Comparison of ENCODE assay signal across 8 cellular contexts in genomic region chrX:130091976-130092522, GRCh38. TPM values are rescaled to one million over a fixed set of nuclear protein-coding genes. Genes with fewer than 3 reads are reported as not detected.
A peak's percentile ranks its signal among the peaks of the same experiment; 100 is the strongest.
DNase-seq lines count a peak whose midpoint lies in the region; ATAC-seq and TF ChIP-seq lines count a peak whose summit lies in the region.

No MANE protein-coding gene starts in this region.

- H3K79me2 ChIP-seq in OCI-LY1 (ENCODE audit: insufficient read depth, low read length), result no peaks in the 10 kb centered on the region

- peak; percentile 18; the same call in 1 of the 2 replicates for TF ChIP-seq CTCF in OCI-LY1 (IDR thresholded peaks at IDR 0.05; ENCODE audit: low read length)
- TF ChIP-seq CTCF in HFFc6 (IDR thresholded peaks at IDR 0.05), result no peak

- H3K9me2 ChIP-seq in OCI-LY1 (ENCODE audit: low read depth, low read length), result no peaks in the 10 kb centered on the region

- no peaks in the 10 kb centered on the region for H3K36me3 ChIP-seq in OCI-LY1 (ENCODE audit: insufficient read depth, low read length)

- ATAC-seq in GM18870 (IDR thresholded peaks at IDR 0.05; ENCODE audit: unreplicated experiment) (peak; percentile 95), HG02943 (IDR thresholded peaks at IDR 0.05; ENCODE audit: low read depth, unreplicated experiment) (peak; percentile 97), memory B cell (ENCODE audit: low read depth) (peak; percentile 94)

- H3K4me3 ChIP-seq in OCI-LY1 (ENCODE audit: low read depth, low read length, poor library complexity, severe bottlenecking), result peak overlapping the region; percentile 51

- H3K27me3 Mint-ChIP-seq in memory B cell (no peaks in the 10 kb centered on the region), HFFc6 (ENCODE audit: insufficient read depth) (no peaks in the 10 kb centered on the region)
- no peaks in the 10 kb centered on the region for H3K27me3 Mint-ChIP-seq in stimulated activated naive CD8-positive, alpha-beta T cell treated with anti-CD3 and anti-CD28 coated beads, Interleukin-15, Interleukin-2, amounts not matched to agents 100 ng/mL and 50 ng/mL, for 24 hours

- H3F3A ChIP-seq in OCI-LY1 (ENCODE audit: insufficient read depth, low read length), result no peaks in the 10 kb centered on the region

- DNase-seq in activated T-helper 1 cell treated with Interleukin-2 at 50 U/mL for 16 hours (ENCODE audit: low read depth), result peak; percentile 85
- peak; percentile 58 to 70 for DNase-seq in memory B cell (ENCODE audit: low spot score in 2 of 2)
- no peak for DNase-seq in islet precursor cell
- DNase-seq in HFFc6, result no peak

- H3K4me1 ChIP-seq in OCI-LY1 (ENCODE audit: insufficient read depth, low read length, severe bottlenecking), result peaks cover 46% of the 10 kb centered on the region

- H3K36me3 Mint-ChIP-seq in memory B cell (peaks cover 3% of the 10 kb centered on the region), HFFc6 (ENCODE audit: low read depth) (no peaks in the 10 kb centered on the region)
- H3K36me3 Mint-ChIP-seq in stimulated activated naive CD8-positive, alpha-beta T cell treated with anti-CD3 and anti-CD28 coated beads, Interleukin-15, Interleukin-2, amounts not matched to agents 100 ng/mL and 50 ng/mL, for 24 hours (ENCODE audit: low read depth), result no peaks in the 10 kb centered on the region

- peak overlapping the region; percentile 89 for H3K27ac ChIP-seq in OCI-LY1 (ENCODE audit: low read depth, low read length, poor library complexity, severe bottlenecking)

- H3K4me3 Mint-ChIP-seq in memory B cell (peak overlapping the region; percentile 88), HFFc6 (no peak overlapping the region)
- H3K4me3 Mint-ChIP-seq in stimulated activated naive CD8-positive, alpha-beta T cell treated with anti-CD3 and anti-CD28 coated beads, Interleukin-15, Interleukin-2, amounts not matched to agents 100 ng/mL and 50 ng/mL, for 24 hours, result peak overlapping the region; percentile 87

- peak overlapping the region; percentile 66 for H3K4me2 ChIP-seq in OCI-LY1 (ENCODE audit: low read length)

- no peaks in the 10 kb centered on the region for H3K27me3 ChIP-seq in OCI-LY1 (ENCODE audit: insufficient read depth, low read length)

- no peaks in the 10 kb centered on the region for H3K9me3 ChIP-seq in OCI-LY1 (ENCODE audit: low read length)

- peaks cover 19% of the 10 kb centered on the region for H3K4me1 Mint-ChIP-seq in memory B cell
- peaks cover 72% of the 10 kb centered on the region for H3K4me1 Mint-ChIP-seq in stimulated activated naive CD8-positive, alpha-beta T cell treated with anti-CD3 and anti-CD28 coated beads, Interleukin-15, Interleukin-2, amounts not matched to agents 100 ng/mL and 50 ng/mL, for 24 hours (ENCODE audit: low read depth)
- H3K4me1 Mint-ChIP-seq in HFFc6 (ENCODE audit: low read depth), result peaks cover 10% of the 10 kb centered on the region

- H3K9ac ChIP-seq in OCI-LY1 (ENCODE audit: low read length), result peak overlapping the region; percentile 58; the same call in 1 of the 2 replicates

- H4K20me1 ChIP-seq in OCI-LY1 (ENCODE audit: insufficient read depth, low read length), result no peaks in the 10 kb centered on the region

- H3K27ac Mint-ChIP-seq in memory B cell (peak overlapping the region; percentile 87), HFFc6 (no peak overlapping the region)
- peak overlapping the region; percentile 95 for H3K27ac Mint-ChIP-seq in stimulated activated naive CD8-positive, alpha-beta T cell treated with anti-CD3 and anti-CD28 coated beads, Interleukin-15, Interleukin-2, amounts not matched to agents 100 ng/mL and 50 ng/mL, for 24 hours

- H3K9me3 Mint-ChIP-seq in memory B cell (no peaks in the 10 kb centered on the region), HFFc6 (no peaks in the 10 kb centered on the region)
- no peaks in the 10 kb centered on the region for H3K9me3 Mint-ChIP-seq in stimulated activated naive CD8-positive, alpha-beta T cell treated with anti-CD3 and anti-CD28 coated beads, Interleukin-15, Interleukin-2, amounts not matched to agents 100 ng/mL and 50 ng/mL, for 24 hours

- no peak overlapping the region for H2AFZ ChIP-seq in OCI-LY1 (ENCODE audit: low read length)

RNA-seq across cellular contexts. Expression of gene ELF4, which starts 18.2 kb away (rescaled TPM):
- total RNA-seq in HFFc6 (2021; fragmentation: NEBNext Ultra II Directional; extraction: Animal tissue kit (Norgen Biotek cat#: 25700)), result 10 to 100 TPM; 21.9 to 35.9 (median 31.4) TPM

Comparison
In these comparisons a context has a peak if more than half of its experiments do, and no peak if none do; other contexts are left out.
1. DNase-seq: peak in activated T-helper 1 cell treated with Interleukin-2 at 50 U/mL for 16 hours (single experiment) and memory B cell (2 of 2); none in islet precursor cell (single experiment) and HFFc6 (single experiment).
2. Peak in every context shown above with its lines, with median percentiles within 50 percentile points of each other: ATAC-seq.